Comparison of ENCODE assay signal across 8 cellular contexts in genomic region chr22:46734830-46735453, GRCh38. TPM values are rescaled to one million over a fixed set of nuclear protein-coding genes. Genes with fewer than 3 reads are reported as not detected.
DNase-seq lines count a peak whose midpoint lies in the region; ATAC-seq, FAIRE-seq and TF ChIP-seq lines count a peak whose summit lies in the region.

No MANE protein-coding gene starts in this region.

- no peak for TF ChIP-seq POLR2A in H1 (IDR thresholded peaks at IDR 0.05; ENCODE audit: control extremely low read depth in 1 of 2, low read depth in 2 of 2, low read length in 2 of 2)

- H2BK120ac ChIP-seq in H1 (replicated peaks; ENCODE audit: low read depth, low read length): no peak overlapping the region

- H2AFZ ChIP-seq in H1 (ENCODE audit: low read length): no peak overlapping the region

- H3K23me2 ChIP-seq in H1 (ENCODE audit: low read depth, low read length): peaks cover 11% of the 10 kb centered on the region; the same call in 1 of the 2 replicates

- peaks cover 7 to 30% (median 25%) of the 10 kb centered on the region in 4 experiments for H3K4me1 ChIP-seq in H1 (replicated peaks in 1 of 4; ENCODE audit: control insufficient read depth in 3 of 4, insufficient read depth in 4 of 4, low read length in 3 of 4)
- H3K4me1 ChIP-seq in psoas muscle: peaks cover 73% of the 10 kb centered on the region

- no peak overlapping the region for H3K4ac ChIP-seq in H1 (replicated peaks; ENCODE audit: insufficient read length, low read depth, low read length)

- TF ChIP-seq CTCF in H1 (IDR thresholded peaks at IDR 0.05; ENCODE audit: control extremely low read depth in 1 of 3, insufficient read depth in 1 of 3, low read depth in 1 of 3, low read length in 3 of 3): no peak
- no peak for TF ChIP-seq CTCF in psoas muscle (IDR thresholded peaks at IDR 0.05)

- intact Hi-C loops in psoas muscle (cut with DNase I): loop anchor here (5.0 to 10.0 kb wide), 3 partner anchors 48 to 170 kb away; no protein-coding TSS in a partner anchor

- WGBS in H1 (ENCODE audit: extremely low coverage in 1 of 2, insufficient coverage in 1 of 2, insufficient read length in 1 of 2, insufficient replicate concordance in 2 of 2, low coverage in 1 of 2, low lambda C conversion rate in 2 of 2, missing lambda C conversion rate in 1 of 2), 2 experiments: 91% methylated on average over 12 of the region's 12 CpGs; no CpG with 5 or more reads in 1 of the 2 experiments
- WGBS in psoas muscle, 3 donors: 52 to 54% (median 53%) methylated on average over 12 of the region's 12 CpGs

- H3K27me3 ChIP-seq in H1 (replicated peaks in 1 of 4; ENCODE audit: control insufficient read depth in 3 of 4, extremely low read depth in 1 of 4, insufficient read depth in 3 of 4, low read length in 3 of 4) (no peaks in the 10 kb centered on the region), psoas muscle (ENCODE audit: insufficient read depth in 3 of 3, low read length in 2 of 3) (no peaks in the 10 kb centered on the region)

- no peak overlapping the region for H2BK12ac ChIP-seq in H1 (ENCODE audit: low read depth, low read length)

- H3K9me3 ChIP-seq in KOPT-K1 (ENCODE audit: insufficient read depth, low read length, poor library complexity, severe bottlenecking) (no peaks in the 10 kb centered on the region), H1 (ENCODE audit: insufficient read depth in 2 of 2, low read depth in 1 of 2, low read length in 1 of 2) (no peaks in the 10 kb centered on the region), psoas muscle (no peaks in the 10 kb centered on the region)

- no peak overlapping the region for H3K14ac ChIP-seq in H1 (ENCODE audit: insufficient read length)

- H2AK5ac ChIP-seq in H1 (ENCODE audit: low read depth, low read length): no peak overlapping the region

- CTCF ChIA-PET in H1 (lab: Charles Lee; ENCODE audit: partially characterized antibody): interaction anchor here (1.1 to 1.2 kb wide), 2 partner anchors 23 to 172 kb away, joined by 5 read pairs; no protein-coding TSS in a partner anchor

- peak overlapping the region; percentile 22 for H4K5ac ChIP-seq in H1 (ENCODE audit: insufficient read length, low read depth, low read length)

- H3K23ac ChIP-seq in H1 (ENCODE audit: insufficient read length): no peak overlapping the region

- H2BK15ac ChIP-seq in H1 (ENCODE audit: low read length): 0 out of 2 replicates have a peak overlapping the region, but pooled peaks have one; percentile 31

- peak overlapping the region in 1 of 2 experiments; percentile 58; a peak in 1 of 4 replicates for H3K4me2 ChIP-seq in H1 (ENCODE audit: insufficient read depth in 1 of 2, low read depth in 2 of 2, low read length in 2 of 2)

- H4K91ac ChIP-seq in H1 (replicated peaks; ENCODE audit: insufficient read length, low read length): peak overlapping the region; percentile 53

- H2BK20ac ChIP-seq in H1 (ENCODE audit: low read length): no peak overlapping the region

- TF ChIP-seq EP300 in H1 (IDR thresholded peaks at IDR 0.05; ENCODE audit: borderline replicate concordance in 1 of 2, low read depth in 2 of 2, low read length in 2 of 2): no peak

- no peak for ATAC-seq in psoas muscle

- H3K27ac ChIP-seq in KOPT-K1 (ENCODE audit: low read depth, low read length, poor library complexity, severe bottlenecking): peak overlapping the region; percentile 88
- H3K27ac ChIP-seq in H1 (ENCODE audit: low read depth, low read length): no peak overlapping the region
- peak overlapping the region; percentile 39 for H3K27ac ChIP-seq in psoas muscle

- H3K9ac ChIP-seq in H1 (replicated peaks in 1 of 4; ENCODE audit: extremely low read depth in 1 of 4, low read depth in 3 of 4, low read length in 3 of 4): no peak overlapping the region

- peaks cover 0 to 49% of the 10 kb centered on the region in 2 experiments; a peak in 3 of 4 replicates for H3K79me2 ChIP-seq in H1 (ENCODE audit: control insufficient read depth in 1 of 2, insufficient read depth in 2 of 2, low read length in 2 of 2)

- H3K4me3 ChIP-seq in H1 (ENCODE audit: extremely low read depth in 1 of 4, insufficient read depth in 2 of 4, low read depth in 3 of 4, low read length in 4 of 4): no peak overlapping the region
- H3K4me3 ChIP-seq in psoas muscle: peak overlapping the region; percentile 84

- FAIRE-seq in H1 (lab: Jason Lieb, UNC): no peak

- peak; percentile 74 for DNase-seq in CD1c-positive myeloid dendritic cell (ENCODE audit: extremely low spot score)
- DNase-seq in activated CD4-positive, alpha-beta T cell treated with anti-CD3 and anti-CD28 coated beads for 4 hours: peak; percentile 57 to 66
- DNase-seq in H1 (ENCODE audit: low read depth in 1 of 2, low spot score in 2 of 2): no peak
- no peak for DNase-seq in psoas muscle
- no peak for DNase-seq in NCI-H128 (lab: John Stamatoyannopoulos, UW; ENCODE audit: unreplicated experiment)
- DNase-seq in T1000 (lab: John Stamatoyannopoulos, UW): no peak
- DNase-seq in NCI-H524 (lab: John Stamatoyannopoulos, UW): no peak

- no peak overlapping the region for H3K18ac ChIP-seq in H1 (ENCODE audit: extremely low read depth, low read length)

- peak overlapping the region; percentile 66; the same call in 1 of the 2 replicates for H2BK5ac ChIP-seq in H1 (ENCODE audit: low read depth, low read length)

- TF ChIP-seq RAD21 in H1 (IDR thresholded peaks at IDR 0.05 in 1 of 2, conservative IDR thresholded peaks at IDR 0.05 in 1 of 2; ENCODE audit: low read depth in 2 of 2, low read length in 2 of 2): no peak

- H4K20me1 ChIP-seq in H1 (replicated peaks in 1 of 2; ENCODE audit: control insufficient read depth in 1 of 2, insufficient read depth in 2 of 2, low read length in 2 of 2): peaks cover 0 to 34% of the 10 kb centered on the region in 2 experiments

- H3K79me1 ChIP-seq in H1 (ENCODE audit: low read depth, low read length): peaks cover 10% of the 10 kb centered on the region

- no peak overlapping the region for H3K56ac ChIP-seq in H1 (replicated peaks; ENCODE audit: insufficient read length, low read depth, low read length)

- POLR2A ChIA-PET in H1 (lab: Charles Lee; ENCODE audit: partially characterized antibody): interaction anchor here (1.6 kb wide), 1 partner anchor 28 kb away, joined by 4 read pairs; the partner anchor contains the start of gene TBC1D22A

- no peak overlapping the region for H4K8ac ChIP-seq in H1 (ENCODE audit: extremely low read depth, insufficient read depth, low read length)

- H3K36me3 ChIP-seq in KOPT-K1 (ENCODE audit: insufficient read depth, low read length): peaks cover 47% of the 10 kb centered on the region
- no peaks in the 10 kb centered on the region for H3K36me3 ChIP-seq in H1 (ENCODE audit: control insufficient read depth in 2 of 4, insufficient read depth in 4 of 4, low read length in 3 of 4)
- no peaks in the 10 kb centered on the region for H3K36me3 ChIP-seq in psoas muscle (ENCODE audit: insufficient read depth in 1 of 2, low read depth in 1 of 2)

TF ChIP-seq in H1, 55 proteins besides CTCF, POLR2A, EP300 and RAD21:
- TF ChIP-seq CTBP2 (IDR thresholded peaks at IDR 0.05; ENCODE audit: borderline replicate concordance, insufficient read depth, insufficient read length, low read length) (no peak), SP2 (IDR thresholded peaks at IDR 0.05; ENCODE audit: low read length) (no peak)

RNA-seq across cellular contexts. Expression of gene CERK, which starts 3.1 kb away (rescaled TPM):
- total RNA-seq in H1 (2021; fragmentation: NEBNext Ultra II Directional; extraction: Animal tissue kit (Norgen Biotek cat#: 25700)): 59.0 TPM in 2 replicates
- 26.6 and 31.5 TPM in 2 replicates for polyA plus RNA-seq in H1 (2011; rRNA removed)
- 37.5 TPM for polyA plus RNA-seq in H1 (2011; cell fraction: cytosol; rRNA removed)
- 33.7 TPM for polyA plus RNA-seq in H1 (2011; cell fraction: nucleus; rRNA removed)
- 36.8 to 41.7 TPM (median 38.9 TPM) in 4 replicates for polyA plus RNA-seq in H1 (2012, experiment 1 of 2)
- 32.8 TPM for polyA plus RNA-seq in H1 (2012, experiment 2 of 2)
- 27.6 TPM for polyA plus RNA-seq in H1 (2013, experiment 1 of 2)
- 28.7 TPM for polyA plus RNA-seq in H1 (2013, experiment 2 of 2)
- 55.9 and 58.7 TPM in 2 replicates for polyA minus RNA-seq in H1 (2011; rRNA and poly(A)+ RNA removed)
- polyA minus RNA-seq in H1 (2011; cell fraction: cytosol; rRNA and poly(A)+ RNA removed): 36.6 TPM
- polyA minus RNA-seq in H1 (2011; cell fraction: nucleus; rRNA and poly(A)+ RNA removed): 26.0 TPM
- total RNA-seq in psoas muscle: 10 to 100 TPM; 26.9 to 38.1 (median 33.9) TPM
- polyA plus RNA-seq in psoas muscle: 10 to 100 TPM; 13.0 to 26.8 (median 24.8) TPM

RNA-seq across cellular contexts. Expression of gene TBC1D22A, which starts 27.5 kb away (rescaled TPM):
- total RNA-seq in H1 (2021; fragmentation: NEBNext Ultra II Directional; extraction: Animal tissue kit (Norgen Biotek cat#: 25700)): 18.4 and 19.0 TPM in 2 replicates
- 11.9 and 14.0 TPM in 2 replicates for polyA plus RNA-seq in H1 (2011; rRNA removed)
- polyA plus RNA-seq in H1 (2011; cell fraction: cytosol; rRNA removed): 11.3 TPM
- polyA plus RNA-seq in H1 (2011; cell fraction: nucleus; rRNA removed): 11.6 TPM
- polyA plus RNA-seq in H1 (2012, experiment 1 of 2): 11.4 to 14.8 TPM (median 13.5 TPM) in 4 replicates
- polyA plus RNA-seq in H1 (2012, experiment 2 of 2): 14.1 TPM
- polyA plus RNA-seq in H1 (2013, experiment 1 of 2): 9.6 TPM
- 9.5 TPM for polyA plus RNA-seq in H1 (2013, experiment 2 of 2)
- polyA minus RNA-seq in H1 (2011; rRNA and poly(A)+ RNA removed): 10.9 and 12.5 TPM in 2 replicates
- polyA minus RNA-seq in H1 (2011; cell fraction: cytosol; rRNA and poly(A)+ RNA removed): 11.4 TPM
- 19.0 TPM for polyA minus RNA-seq in H1 (2011; cell fraction: nucleus; rRNA and poly(A)+ RNA removed)
- total RNA-seq in psoas muscle: 10 to 100 TPM; 15.7 to 25.0 (median 20.6) TPM
- polyA plus RNA-seq in psoas muscle: 10 to 100 TPM; 11.7 to 19.0 (median 14.8) TPM

Comparison
In these comparisons a context has a peak if more than half of its experiments do, and no peak if none do; other contexts are left out.
1. DNase-seq: peak in CD1c-positive myeloid dendritic cell (single experiment) and activated CD4-positive, alpha-beta T cell treated with anti-CD3 and anti-CD28 coated beads for 4 hours (2 of 2); none in H1 (0 of 2), psoas muscle (0 of 2), NCI-H128 (single experiment), T1000 (single experiment) and NCI-H524 (0 of 2).